Comparison of ENCODE assay signal across 11 cellular contexts in genomic region chr3:11499144-11499543, GRCh38.
DNase-seq lines count a peak whose midpoint lies in the region; ATAC-seq and TF ChIP-seq lines count a peak whose summit lies in the region.
"Had no signal": no experiment of that assay in that cellular context is flagged by ENCODE, and none has a peak within 500 bp of the region (broad histone marks: within the 10 kb centered on the region; RNA-seq: fewer than 3 reads in every experiment).

No MANE protein-coding gene starts in this region.

- intact Hi-C loops in left cardiac atrium (cut with DNase I), result no loop called here
- intact Hi-C loops in Right ventricle myocardium superior (cut with DNase I), result no loop called here
- intact Hi-C loops in body of pancreas (cut with DNase I), result no loop called here
- intact Hi-C loops in left lung (cut with DNase I), result no loop called here

- H3K4me1 ChIP-seq in body of pancreas (peaks cover 19% of the 10 kb centered on the region), left lung (peaks cover 3 to 26% of the 10 kb centered on the region in 2 donors), Karpas-422 (ENCODE audit: low read length) (no peaks in the 10 kb centered on the region)

- DNase-seq in left cardiac atrium, result no peak
- no peak for DNase-seq in Right ventricle myocardium superior
- DNase-seq in body of pancreas, result no peak
- no peak for DNase-seq in left lung
- no peak for DNase-seq in NCI-H510A treated with DMSO at 0.1 percent for 48 hours (lab: John Stamatoyannopoulos, UW)
- no peak for DNase-seq in activated T-cell treated with anti-CD3 and anti-CD28 coated beads, Interleukin-2, amount 50 U/mL, for 24 hours
- no peak for DNase-seq in Karpas-422
- DNase-seq: activated naive CD4-positive, alpha-beta T cell treated with Interleukin-2 at 50 U/mL for 16 hours; erythroblast had no signal

- no peaks in the 10 kb centered on the region for H3K27me3 Mint-ChIP-seq in activated T-cell treated with anti-CD3 and anti-CD28 coated beads, Interleukin-2, amount 50 U/mL, for 24 hours

- no peaks in the 10 kb centered on the region for H4K20me1 ChIP-seq in Karpas-422 (ENCODE audit: insufficient read depth, low read depth, low read length)

- H3K9me3 ChIP-seq in body of pancreas (no peaks in the 10 kb centered on the region), left lung (no peaks in the 10 kb centered on the region), Karpas-422 (ENCODE audit: low read length) (no peaks in the 10 kb centered on the region)
- H3K9me3 ChIP-seq: suprapubic skin had no signal

- H3K79me2 ChIP-seq in Karpas-422 (ENCODE audit: low read length), result no peaks in the 10 kb centered on the region

- TF ChIP-seq POLR2A in body of pancreas (IDR thresholded peaks at IDR 0.05), result no peak

- no peak overlapping the region for H2AFZ ChIP-seq in Karpas-422 (ENCODE audit: low read length)

- no peak overlapping the region for H3K4me2 ChIP-seq in Karpas-422 (ENCODE audit: low read depth, low read length, poor library complexity, severe bottlenecking)

- TF ChIP-seq CTCF in body of pancreas (IDR thresholded peaks at IDR 0.05) (no peak), left lung (IDR thresholded peaks at IDR 0.05) (no peak)

- H3K9me3 Mint-ChIP-seq in activated T-cell treated with anti-CD3 and anti-CD28 coated beads, Interleukin-2, amount 50 U/mL, for 24 hours, result peaks cover under 1% of the 10 kb centered on the region

- H3K4me3 ChIP-seq in body of pancreas, result no peak overlapping the region
- no peak overlapping the region for H3K4me3 ChIP-seq in left lung
- H3K4me3 ChIP-seq in Karpas-422 (ENCODE audit: low read length), result no peak overlapping the region
- H3K4me3 ChIP-seq: suprapubic skin had no signal

- 51 to 78% methylated on average over 3 to 6 of the region's 6 CpGs for WGBS in body of pancreas, 2 donors

- no peaks in the 10 kb centered on the region for H3K9me2 ChIP-seq in Karpas-422 (replicated peaks; ENCODE audit: insufficient read depth, low read length)

- H3K27ac ChIP-seq in body of pancreas, result peak overlapping the region in 3 of 4 donors; percentile 55 to 79 (median 72)
- H3K27ac ChIP-seq in left lung, result peak overlapping the region in 1 of 2 donors; percentile 33
- H3K27ac ChIP-seq in Karpas-422 (ENCODE audit: low read length), result no peak overlapping the region

- no peak overlapping the region for H3K27ac Mint-ChIP-seq in activated T-cell treated with anti-CD3 and anti-CD28 coated beads, Interleukin-2, amount 50 U/mL, for 24 hours

- H3K36me3 ChIP-seq in body of pancreas (replicated peaks in 1 of 2; ENCODE audit: insufficient read depth in 1 of 2, low read depth in 2 of 2) (no peaks in the 10 kb centered on the region), left lung (no peaks in the 10 kb centered on the region), Karpas-422 (ENCODE audit: insufficient read depth, low read length) (no peaks in the 10 kb centered on the region)
- H3K36me3 ChIP-seq: suprapubic skin had no signal

- H3K4me3 Mint-ChIP-seq in activated T-cell treated with anti-CD3 and anti-CD28 coated beads, Interleukin-2, amount 50 U/mL, for 24 hours, result no peak overlapping the region

- H3K9ac ChIP-seq in Karpas-422 (ENCODE audit: low read length), result no peak overlapping the region

- H3K36me3 Mint-ChIP-seq in activated T-cell treated with anti-CD3 and anti-CD28 coated beads, Interleukin-2, amount 50 U/mL, for 24 hours (ENCODE audit: low read depth), result peaks cover 33% of the 10 kb centered on the region

- H3K27me3 ChIP-seq in body of pancreas, result no peaks in the 10 kb centered on the region
- no peaks in the 10 kb centered on the region for H3K27me3 ChIP-seq in left lung
- no peaks in the 10 kb centered on the region for H3K27me3 ChIP-seq in Karpas-422 (ENCODE audit: low read length)
- H3K27me3 ChIP-seq: suprapubic skin had no signal

- peak; percentile 31 to 60 for ATAC-seq in left cardiac atrium
- ATAC-seq in Right ventricle myocardium superior (ENCODE audit: poor library complexity), result no peak
- ATAC-seq in body of pancreas, result peak; percentile 49
- peak; percentile 51 for ATAC-seq in left lung
- no peak for ATAC-seq in HG03139 (IDR thresholded peaks at IDR 0.05; ENCODE audit: unreplicated experiment)

- no peaks in the 10 kb centered on the region for H3K4me1 Mint-ChIP-seq in activated T-cell treated with anti-CD3 and anti-CD28 coated beads, Interleukin-2, amount 50 U/mL, for 24 hours (ENCODE audit: low read depth)

Comparison
In these comparisons a context has a peak if more than half of its experiments do, and no peak if none do; other contexts are left out.
1. ATAC-seq: peak in left cardiac atrium (2 of 2), body of pancreas (single experiment) and left lung (single experiment); none in Right ventricle myocardium superior (single experiment) and HG03139 (single experiment).